In genomic region chr1:13666317-13666716, GRCh38 we compare ENCODE assay signal across 14 cellular contexts. TPM values are rescaled to one million over a fixed set of nuclear protein-coding genes. Genes with fewer than 3 reads are reported as not detected.
A peak's percentile ranks its signal among the peaks of the same experiment; 100 is the strongest.
DNase-seq lines count a peak whose midpoint lies in the region; ATAC-seq and TF ChIP-seq lines count a peak whose summit lies in the region.
"Had no signal": no experiment of that assay in that cellular context is flagged by ENCODE, and none has a peak within 500 bp of the region (broad histone marks: within the 10 kb centered on the region; RNA-seq: fewer than 3 reads in every experiment).

No MANE protein-coding gene starts in this region.

- no peaks in the 10 kb centered on the region for H3K36me3 Mint-ChIP-seq in IgD-negative memory B cell

- H2AFZ ChIP-seq in OCI-LY1 (ENCODE audit: low read length), result no peak overlapping the region
- H2AFZ ChIP-seq: parathyroid adenoma had no signal

- H3K4me3 ChIP-seq in OCI-LY1 (ENCODE audit: low read depth, low read length, poor library complexity, severe bottlenecking), result peak overlapping the region; percentile 6
- H3K4me3 ChIP-seq: cardiac muscle cell had no signal

- peak overlapping the region; percentile 93 to 99 (median 95) for H3K27ac Mint-ChIP-seq in IgD-negative memory B cell
- H3K27ac Mint-ChIP-seq: activated T-cell treated with anti-CD3 and anti-CD28 coated beads, Interleukin-2, amount 50 U/mL, for 24 hours; dendritic cell treated with granulocyte-macrophage colony-stimulating factor and Interleukin-4, amounts not matched to agents 40 ng/mL and 50 ng/mL, for 4 days; stimulated activated naive CD8-positive, alpha-beta T cell treated with anti-CD3 and anti-CD28 coated beads, Interleukin-15, Interleukin-2, amounts not matched to agents 100 ng/mL and 50 ng/mL, for 24 hours had no signal

- H3K79me2 ChIP-seq in OCI-LY1 (ENCODE audit: insufficient read depth, low read length), result no peaks in the 10 kb centered on the region
- H3K79me2 ChIP-seq: parathyroid adenoma had no signal

- H3K27me3 Mint-ChIP-seq in IgD-negative memory B cell, result no peaks in the 10 kb centered on the region
- H3K27me3 Mint-ChIP-seq: activated T-cell treated with anti-CD3 and anti-CD28 coated beads, Interleukin-2, amount 50 U/mL, for 24 hours; dendritic cell treated with granulocyte-macrophage colony-stimulating factor and Interleukin-4, amounts not matched to agents 40 ng/mL and 50 ng/mL, for 4 days; stimulated activated naive CD8-positive, alpha-beta T cell treated with anti-CD3 and anti-CD28 coated beads, Interleukin-15, Interleukin-2, amounts not matched to agents 100 ng/mL and 50 ng/mL, for 24 hours had no signal

- H3K4me1 ChIP-seq in OCI-LY1 (ENCODE audit: insufficient read depth, low read length, severe bottlenecking) (peaks cover 52% of the 10 kb centered on the region), foreskin keratinocyte (peaks cover 12% of the 10 kb centered on the region)

- peaks cover 0 to 2% (median 0%) of the 10 kb centered on the region in 3 donors for H3K9me3 Mint-ChIP-seq in IgD-negative memory B cell
- H3K9me3 Mint-ChIP-seq: activated T-cell treated with anti-CD3 and anti-CD28 coated beads, Interleukin-2, amount 50 U/mL, for 24 hours; dendritic cell treated with granulocyte-macrophage colony-stimulating factor and Interleukin-4, amounts not matched to agents 40 ng/mL and 50 ng/mL, for 4 days; stimulated activated naive CD8-positive, alpha-beta T cell treated with anti-CD3 and anti-CD28 coated beads, Interleukin-15, Interleukin-2, amounts not matched to agents 100 ng/mL and 50 ng/mL, for 24 hours had no signal

- ATAC-seq in foreskin keratinocyte (no peak), GM18502 (IDR thresholded peaks at IDR 0.05; ENCODE audit: poor library complexity, unreplicated experiment) (no peak)

- TF ChIP-seq CTCF in OCI-LY1 (IDR thresholded peaks at IDR 0.05; ENCODE audit: low read length) (no peak), foreskin keratinocyte (conservative IDR thresholded peaks at IDR 0.05) (no peak)

- H3K9me2 ChIP-seq in OCI-LY1 (ENCODE audit: low read depth, low read length), result no peaks in the 10 kb centered on the region

- peak overlapping the region; percentile 50 for H3K4me2 ChIP-seq in OCI-LY1 (ENCODE audit: low read length)

- H3K9me3 ChIP-seq in OCI-LY1 (ENCODE audit: low read length), result no peaks in the 10 kb centered on the region

- H3K4me1 Mint-ChIP-seq in IgD-negative memory B cell, result peaks cover 27 to 32% (median 28%) of the 10 kb centered on the region in 3 donors

- peak overlapping the region; percentile 45; the same call in 1 of the 2 replicates for H3K9ac ChIP-seq in OCI-LY1 (ENCODE audit: low read length)
- H3K9ac ChIP-seq: parathyroid adenoma had no signal

- H3K4me3 Mint-ChIP-seq in IgD-negative memory B cell, result peak overlapping the region in 3 of 4 donors; percentile 72 to 92 (median 90)
- H3K4me3 Mint-ChIP-seq: activated T-cell treated with anti-CD3 and anti-CD28 coated beads, Interleukin-2, amount 50 U/mL, for 24 hours; dendritic cell treated with granulocyte-macrophage colony-stimulating factor and Interleukin-4, amounts not matched to agents 40 ng/mL and 50 ng/mL, for 4 days; stimulated activated naive CD8-positive, alpha-beta T cell treated with anti-CD3 and anti-CD28 coated beads, Interleukin-15, Interleukin-2, amounts not matched to agents 100 ng/mL and 50 ng/mL, for 24 hours had no signal

- no peaks in the 10 kb centered on the region for H4K20me1 ChIP-seq in OCI-LY1 (ENCODE audit: insufficient read depth, low read length)

- peak overlapping the region; percentile 94 for H3K27ac ChIP-seq in OCI-LY1 (ENCODE audit: low read depth, low read length, poor library complexity, severe bottlenecking)
- no peak overlapping the region for H3K27ac ChIP-seq in foreskin keratinocyte
- H3K27ac ChIP-seq: C4-2B, cardiac muscle cell, parathyroid adenoma had no signal

- DNase-seq in DMS 273 (lab: John Stamatoyannopoulos, UW; ENCODE audit: unreplicated experiment), result peak; percentile 73
- DNase-seq in germinal center (ENCODE audit: low spot score), result peak; percentile 61
- DNase-seq in hypothalamus (lab: John Stamatoyannopoulos, UW), result no peak
- no peak for DNase-seq in foreskin keratinocyte
- no peak for DNase-seq in stimulated activated CD4-positive, alpha-beta T cell treated with anti-CD3 and anti-CD28 coated beads, Interleukin-4, amount 100 ng/mL, for 4 hours

- H3F3A ChIP-seq in OCI-LY1 (ENCODE audit: insufficient read depth, low read length), result no peaks in the 10 kb centered on the region

- no peaks in the 10 kb centered on the region for H3K36me3 ChIP-seq in OCI-LY1 (ENCODE audit: insufficient read depth, low read length)
- H3K36me3 ChIP-seq: cardiac muscle cell had no signal

- no peaks in the 10 kb centered on the region for H3K27me3 ChIP-seq in OCI-LY1 (ENCODE audit: insufficient read depth, low read length)
- H3K27me3 ChIP-seq in foreskin keratinocyte, result no peaks in the 10 kb centered on the region
- H3K27me3 ChIP-seq: cardiac muscle cell had no signal

RNA-seq across cellular contexts. Expression of gene PRDM2, which starts 33.7 kb away (rescaled TPM):
- polyA plus RNA-seq in IgD-negative memory B cell, result 50.3 TPM
- 19.0 and 19.1 TPM in 2 replicates for total RNA-seq in foreskin keratinocyte
- 5.2 and 6.0 TPM in 2 replicates for polyA plus RNA-seq in foreskin keratinocyte

Comparison
In these comparisons a context has a peak if more than half of its experiments do, and no peak if none do; other contexts are left out.
1. DNase-seq: peak in DMS 273 (single experiment) and germinal center (single experiment); none in hypothalamus (0 of 51), foreskin keratinocyte (0 of 2) and stimulated activated CD4-positive, alpha-beta T cell treated with anti-CD3 and anti-CD28 coated beads, Interleukin-4, amount 100 ng/mL, for 4 hours (0 of 2).